10 cellular contexts compared by ENCODE assay signal in genomic region chr13:46176756-46177155, GRCh38. TPM values are rescaled to one million over a fixed set of nuclear protein-coding genes. Genes with fewer than 3 reads are reported as not detected.
A peak's percentile ranks its signal among the peaks of the same experiment; 100 is the strongest.
DNase-seq lines count a peak whose midpoint lies in the region; ATAC-seq and TF ChIP-seq lines count a peak whose summit lies in the region.
"Had no signal": no experiment of that assay in that cellular context is flagged by ENCODE, and none has a peak within 500 bp of the region (broad histone marks: within the 10 kb centered on the region; RNA-seq: fewer than 3 reads in every experiment).

No MANE protein-coding gene starts in this region.

- peak overlapping the region; percentile 93 to 94 for H3K27ac Mint-ChIP-seq in activated naive CD4-positive, alpha-beta T cell treated with anti-CD3 and anti-CD28 coated beads, Interleukin-2, amount 50 U/mL, for 72 hours

- no peak for TF ChIP-seq EP300 in transverse colon (IDR thresholded peaks at IDR 0.05; ENCODE audit: low read depth)

- no peaks in the 10 kb centered on the region for H3K9me3 ChIP-seq in transverse colon

- no peak for TF ChIP-seq CTCF in transverse colon (IDR thresholded peaks at IDR 0.05)

- ATAC-seq in Right ventricle myocardium inferior (peak; percentile 59), HG03442 (IDR thresholded peaks at IDR 0.05; ENCODE audit: unreplicated experiment) (peak; percentile 38)
- ATAC-seq in activated naive CD4-positive, alpha-beta T cell treated with anti-CD3 and anti-CD28 coated beads, Interleukin-2, amount 50 U/mL, for 72 hours = peak in 1 of 2 donors; percentile 4

- DNase-seq in Right ventricle myocardium inferior (ENCODE audit: missing footprints) = no peak
- DNase-seq in cardiac septum (ENCODE audit: low spot score) = no peak
- no peak for DNase-seq in activated naive CD4-positive, alpha-beta T cell treated with anti-CD3 and anti-CD28 coated beads, Interleukin-2, amount 50 U/mL, for 72 hours (ENCODE audit: low spot score in 2 of 2)
- no peak for DNase-seq in transverse colon
- DNase-seq in stimulated activated CD4-positive, alpha-beta T cell treated with anti-CD3 and anti-CD28 coated beads, Interleukin-12 subunit alpha, Interleukin-12 subunit beta, amount 100 ng/mL, for 4 hours = no peak
- DNase-seq in activated gamma-delta T cell (lab: John Stamatoyannopoulos, UW) = no peak
- no peak for DNase-seq in stimulated activated CD4-positive, alpha-beta T cell treated with anti-CD3 and anti-CD28 coated beads, Interleukin-2, amount 100 ng/mL, for 48 hours

- peaks cover 41 to 62% of the 10 kb centered on the region in 2 donors for H3K36me3 Mint-ChIP-seq in activated naive CD4-positive, alpha-beta T cell treated with anti-CD3 and anti-CD28 coated beads, Interleukin-2, amount 50 U/mL, for 72 hours

- no peak for TF ChIP-seq POLR2A in transverse colon (IDR thresholded peaks at IDR 0.05)

- H3K9me3 Mint-ChIP-seq in activated naive CD4-positive, alpha-beta T cell treated with anti-CD3 and anti-CD28 coated beads, Interleukin-2, amount 50 U/mL, for 72 hours = no peaks in the 10 kb centered on the region

- intact Hi-C loops in Right ventricle myocardium inferior (cut with DNase I) (no loop called here), cardiac septum (cut with DNase I) (no loop called here), transverse colon (cut with DNase I; ENCODE audit: low total_unique reads) (no loop called here)

- WGBS in transverse colon (ENCODE audit: low coverage in 1 of 2), 2 donors = 52 to 55% methylated on average over 2 to 3 of the region's 3 CpGs

- H3K4me1 ChIP-seq in transverse colon = peaks cover 0 to 10% (median 0%) of the 10 kb centered on the region in 4 donors

- in situ Hi-C loops in transverse colon (cut with MboI; ENCODE audit: low pct_ligation_motif_present in 1 of 4, low pct_unique_long_range_greater_than_20kb in 1 of 4, low sequenced_read_pairs in 3 of 4) = no loop called here

- H3K27me3 ChIP-seq in transverse colon = no peaks in the 10 kb centered on the region

- H3K4me3 ChIP-seq in transverse colon = peak overlapping the region in 1 of 4 donors; percentile 25

- peak overlapping the region; percentile 51 to 73 (median 57) for H3K27ac ChIP-seq in transverse colon
- H3K27ac ChIP-seq: C4-2B, VCaP had no signal

- no peaks in the 10 kb centered on the region for H3K36me3 ChIP-seq in transverse colon

RNA-seq across cellular contexts. Expression of gene LCP1, which starts 5.2 kb away (rescaled TPM):
- total RNA-seq in Right ventricle myocardium inferior (26.4 TPM), cardiac septum (13.2 TPM), transverse colon (10 to 100 TPM in 3 of 4 donors, 1 to 10 TPM in 1; 1.6 to 35.7 (median 26.1) TPM)
- total RNA-seq in activated naive CD4-positive, alpha-beta T cell treated with anti-CD3 and anti-CD28 coated beads, Interleukin-2, amount 50 U/mL, for 72 hours = 1,000 to 10,000 TPM in 1 of 2 donors, 100 to 1,000 TPM in 1; 761 to 1,053 TPM

RNA-seq across cellular contexts. Expression of gene LRRC63, which starts 35.0 kb away (rescaled TPM):
- total RNA-seq in Right ventricle myocardium inferior = not detected
- total RNA-seq in cardiac septum = not detected
- total RNA-seq in activated naive CD4-positive, alpha-beta T cell treated with anti-CD3 and anti-CD28 coated beads, Interleukin-2, amount 50 U/mL, for 72 hours = under 1 TPM; 0.16 to 0.99 TPM
- total RNA-seq in transverse colon = under 1 TPM in 1 of 4 donors, not detected in 3; 0.32 TPM

Comparison
In these comparisons a context has a peak if more than half of its experiments do, and no peak if none do; other contexts are left out.
1. RNA of gene LCP1, which starts 5.2 kb away (total RNA-seq): 761 to 1,053 TPM in activated naive CD4-positive, alpha-beta T cell treated with anti-CD3 and anti-CD28 coated beads, Interleukin-2, amount 50 U/mL, for 72 hours; 1.6 to 35.7 TPM in transverse colon, 26.4 TPM in Right ventricle myocardium inferior (single experiment) and 13.2 TPM in cardiac septum (single experiment); every median in the first group is over 10 times any median in the second.